In genomic region chr6:110357298-110357695, GRCh38 we compare ENCODE assay signal across 8 cellular contexts. TPM values are rescaled to one million over a fixed set of nuclear protein-coding genes. Genes with fewer than 3 reads are reported as not detected.
DNase-seq lines count a peak whose midpoint lies in the region; ATAC-seq, FAIRE-seq and TF ChIP-seq lines count a peak whose summit lies in the region.

No MANE protein-coding gene starts in this region.

- peak overlapping the region; percentile 92 to 94 for H3K4me3 Mint-ChIP-seq in stimulated activated naive B cell treated with anti-CD40 and anti-IgM and Interleukin-4, amounts not matched to agents 10 μg/mL and 1 μg/mL and 100 μg/mL, for 72 hours

- peak overlapping the region; percentile 50 for H3K4me2 ChIP-seq in keratinocyte (ENCODE audit: control insufficient read depth, extremely low read depth, insufficient read depth, low read depth, low read length)

- H3K4me3 ChIP-seq in HUES6 (ENCODE audit: low read depth, low read length) (peak overlapping the region; percentile 67), keratinocyte (ENCODE audit: control insufficient read depth in 2 of 3, extremely low read depth in 1 of 3, insufficient read depth in 2 of 3, low read depth in 1 of 3, low read length in 3 of 3) (peak overlapping the region in 2 of 3 experiments; percentile 24 to 61)

- no peak overlapping the region for H2AFZ ChIP-seq in keratinocyte (ENCODE audit: control insufficient read depth, low read length)

- peaks cover 2 to 8% of the 10 kb centered on the region in 2 donors for H3K36me3 Mint-ChIP-seq in stimulated activated naive B cell treated with anti-CD40 and anti-IgM and Interleukin-4, amounts not matched to agents 10 μg/mL and 1 μg/mL and 100 μg/mL, for 72 hours

- peaks cover 10 to 15% of the 10 kb centered on the region in 2 donors for H3K4me1 Mint-ChIP-seq in stimulated activated naive B cell treated with anti-CD40 and anti-IgM and Interleukin-4, amounts not matched to agents 10 μg/mL and 1 μg/mL and 100 μg/mL, for 72 hours

- TF ChIP-seq CTCF in keratinocyte (optimal IDR thresholded peaks at IDR 0.05 in 1 of 3, IDR thresholded peaks at IDR 0.05 in 1 of 3, conservative IDR thresholded peaks at IDR 0.05 in 1 of 3; ENCODE audit: extremely low read depth in 1 of 3, insufficient read depth in 2 of 3, low read length in 3 of 3), result no peak

- FAIRE-seq in keratinocyte (lab: Jason Lieb, UNC), result no peak

- H3K9me3 ChIP-seq in HUES6 (ENCODE audit: control insufficient read depth, insufficient read depth, low read depth, low read length), result no peaks in the 10 kb centered on the region
- H3K9me3 ChIP-seq in keratinocyte (ENCODE audit: control insufficient read depth, low read depth, low read length), result no peaks in the 10 kb centered on the region

- no peak for ATAC-seq in stimulated activated naive B cell treated with anti-CD40 and anti-IgM and Interleukin-4, amounts not matched to agents 10 μg/mL and 1 μg/mL and 100 μg/mL, for 72 hours (replicated peaks)
- ATAC-seq in HG03095 (IDR thresholded peaks at IDR 0.05; ENCODE audit: unreplicated experiment) (no peak), GM18868 (IDR thresholded peaks at IDR 0.05; ENCODE audit: unreplicated experiment) (no peak)

- H3K4me1 ChIP-seq in HUES6 (ENCODE audit: control insufficient read depth, insufficient read depth, low read length) (peaks cover 34% of the 10 kb centered on the region), keratinocyte (ENCODE audit: control insufficient read depth, extremely low read depth, insufficient read depth, low read length) (no peaks in the 10 kb centered on the region)

- H3K9me1 ChIP-seq in keratinocyte (ENCODE audit: control insufficient read depth, extremely low read depth, insufficient read depth, low read length), result no peaks in the 10 kb centered on the region

- no peak overlapping the region for H3K27ac ChIP-seq in HUES6 (ENCODE audit: low read depth, low read length)
- H3K27ac ChIP-seq in angular gyrus (ENCODE audit: low read depth, low read length), result peak overlapping the region; percentile 79
- no peak overlapping the region for H3K27ac ChIP-seq in keratinocyte (ENCODE audit: control insufficient read depth, insufficient read depth, low read length)

- peaks cover 36 to 42% of the 10 kb centered on the region in 2 donors for H3K27me3 Mint-ChIP-seq in stimulated activated naive B cell treated with anti-CD40 and anti-IgM and Interleukin-4, amounts not matched to agents 10 μg/mL and 1 μg/mL and 100 μg/mL, for 72 hours

- H3K27ac Mint-ChIP-seq in stimulated activated naive B cell treated with anti-CD40 and anti-IgM and Interleukin-4, amounts not matched to agents 10 μg/mL and 1 μg/mL and 100 μg/mL, for 72 hours, result peak overlapping the region; percentile 3

- H3K9ac ChIP-seq in HUES6 (ENCODE audit: low read length) (no peak overlapping the region), keratinocyte (ENCODE audit: control insufficient read depth, extremely low read depth, insufficient read depth, low read length) (no peak overlapping the region)

- dilution Hi-C loops in keratinocyte (cut with MboI; ENCODE audit: extremely low pct_ligation_motif_present, low sequenced_read_pairs), result no loop called here

- H3K9me3 Mint-ChIP-seq in stimulated activated naive B cell treated with anti-CD40 and anti-IgM and Interleukin-4, amounts not matched to agents 10 μg/mL and 1 μg/mL and 100 μg/mL, for 72 hours, result peaks cover 3 to 4% of the 10 kb centered on the region in 2 donors

- H3K36me3 ChIP-seq in HUES6 (ENCODE audit: control insufficient read depth, insufficient read depth, low read length), result no peaks in the 10 kb centered on the region
- no peaks in the 10 kb centered on the region for H3K36me3 ChIP-seq in keratinocyte (ENCODE audit: control insufficient read depth in 2 of 2, extremely low read depth in 1 of 2, insufficient read depth in 2 of 2, low read length in 2 of 2)

- H3K27me3 ChIP-seq in HUES6 (ENCODE audit: control insufficient read depth, insufficient read depth, low read length), result peaks cover 31% of the 10 kb centered on the region
- H3K27me3 ChIP-seq in keratinocyte (ENCODE audit: control insufficient read depth, extremely low read depth, insufficient read depth, low read length), result peaks cover 51% of the 10 kb centered on the region

- no peaks in the 10 kb centered on the region for H3K79me2 ChIP-seq in keratinocyte (ENCODE audit: control insufficient read depth, insufficient read depth, low read length)

- DNase-seq in keratinocyte (ENCODE audit: low read depth, low spot score), result no peak
- no peak for DNase-seq in stimulated activated naive B cell treated with anti-CD40 and anti-IgM and Interleukin-4, amounts not matched to agents 10 μg/mL and 1 μg/mL and 100 μg/mL, for 72 hours
- no peak for DNase-seq in NCI-H2196 treated with DMSO at 0.1 percent for 48 hours (lab: John Stamatoyannopoulos, UW; ENCODE audit: unreplicated experiment)
- DNase-seq in NCI-H128 (lab: John Stamatoyannopoulos, UW; ENCODE audit: unreplicated experiment), result no peak

- no peaks in the 10 kb centered on the region for H4K20me1 ChIP-seq in keratinocyte (ENCODE audit: control insufficient read depth, extremely low read depth, insufficient read depth, low read length)

RNA-seq across cellular contexts. Expression of gene METTL24, which starts 0.9 kb away (rescaled TPM):
- polyA plus RNA-seq in keratinocyte, result not detected in 3 replicates
- polyA plus RNA-seq in keratinocyte (2011; ENCODE audit: low read depth), result not detected
- not detected in 2 replicates for polyA plus RNA-seq in keratinocyte (2011; cell fraction: cytosol; rRNA removed)
- not detected in 2 replicates for polyA plus RNA-seq in keratinocyte (2011; cell fraction: nucleus; rRNA removed)
- polyA plus RNA-seq in keratinocyte (2012; ENCODE audit: low replicate concordance), result not detected in 2 replicates
- not detected in 3 replicates for polyA minus RNA-seq in keratinocyte
- not detected for polyA minus RNA-seq in keratinocyte (2011; cell fraction: cytosol; rRNA and poly(A)+ RNA removed)
- not detected in 2 replicates for polyA minus RNA-seq in keratinocyte (2011; cell fraction: nucleus; rRNA and poly(A)+ RNA removed)

RNA-seq across cellular contexts. Expression of gene DDO, which starts 58.1 kb away (rescaled TPM):
- not detected in 3 replicates for polyA plus RNA-seq in keratinocyte
- polyA plus RNA-seq in keratinocyte (2011; ENCODE audit: low read depth), result not detected
- polyA plus RNA-seq in keratinocyte (2011; cell fraction: cytosol; rRNA removed), result not detected in 2 replicates
- polyA plus RNA-seq in keratinocyte (2011; cell fraction: nucleus; rRNA removed), result not detected in 2 replicates
- polyA plus RNA-seq in keratinocyte (2012; ENCODE audit: low replicate concordance), result not detected in 2 replicates
- polyA minus RNA-seq in keratinocyte, result not detected in 3 replicates
- polyA minus RNA-seq in keratinocyte (2011; cell fraction: cytosol; rRNA and poly(A)+ RNA removed), result not detected
- not detected in 2 replicates for polyA minus RNA-seq in keratinocyte (2011; cell fraction: nucleus; rRNA and poly(A)+ RNA removed)
